Comparison of ENCODE assay signal across 23 cellular contexts in genomic region chr2:66781804-66782203, GRCh38.
"Had no signal": no experiment of that assay in that cellular context is flagged by ENCODE, and none has a peak within 500 bp of the region (broad histone marks: within the 10 kb centered on the region; RNA-seq: fewer than 3 reads in every experiment).

No MANE protein-coding gene starts in this region.

- DNase-seq: activated CD4-positive, alpha-beta T cell treated with anti-CD3 and anti-CD28 coated beads for 48 hours; activated CD4-positive, CD25-positive, alpha-beta regulatory T cell; activated CD8-positive, alpha-beta T cell treated with anti-CD3 and anti-CD28 coated beads for 36 hours; activated naive CD4-positive, alpha-beta T cell treated with anti-CD3 and anti-CD28 coated beads, Interleukin-2, amount 10 ng/mL, durations not matched to agents 7 days and 5 days; activated naive CD8-positive, alpha-beta T cell treated with anti-CD3 and anti-CD28 coated beads, Interleukin-2, amount 50 U/mL, for 24 hours; activated T-cell treated with anti-CD3 and anti-CD28 coated beads, Interleukin-2, amount 50 U/mL, for 1 hour; anterior cingulate cortex; central memory CD4-positive, alpha-beta T cell; endodermal cell; erythroblast; heart left ventricle; left lung; midbrain; nephron progenitor cell; occipital lobe; posterior cingulate gyrus; retina; stimulated activated CD4-positive, alpha-beta T cell treated with anti-CD3 and anti-CD28 coated beads, Interleukin-12 subunit alpha, Interleukin-12 subunit beta, amount 100 ng/mL, for 4 hours; stimulated activated CD4-positive, alpha-beta T cell treated with anti-CD3 and anti-CD28 coated beads, Interleukin-1b, Interleukin-23, amount 100 ng/mL, for 48 hours; stimulated activated naive CD4-positive, alpha-beta T cell treated with Interleukin-2 at 50 U/mL for 16 hours; T1000; thyroid gland had no signal

- ATAC-seq: activated CD8-positive, alpha-beta T cell treated with anti-CD3 and anti-CD28 coated beads for 36 hours; activated naive CD8-positive, alpha-beta T cell treated with anti-CD3 and anti-CD28 coated beads, Interleukin-2, amount 50 U/mL, for 24 hours; gastroesophageal sphincter; heart left ventricle; left lung had no signal

- H3K27ac ChIP-seq: gastroesophageal sphincter, heart left ventricle, left lung, thyroid gland had no signal
